ENCODE assay signal across 14 cellular contexts in the genomic region with DNA sequence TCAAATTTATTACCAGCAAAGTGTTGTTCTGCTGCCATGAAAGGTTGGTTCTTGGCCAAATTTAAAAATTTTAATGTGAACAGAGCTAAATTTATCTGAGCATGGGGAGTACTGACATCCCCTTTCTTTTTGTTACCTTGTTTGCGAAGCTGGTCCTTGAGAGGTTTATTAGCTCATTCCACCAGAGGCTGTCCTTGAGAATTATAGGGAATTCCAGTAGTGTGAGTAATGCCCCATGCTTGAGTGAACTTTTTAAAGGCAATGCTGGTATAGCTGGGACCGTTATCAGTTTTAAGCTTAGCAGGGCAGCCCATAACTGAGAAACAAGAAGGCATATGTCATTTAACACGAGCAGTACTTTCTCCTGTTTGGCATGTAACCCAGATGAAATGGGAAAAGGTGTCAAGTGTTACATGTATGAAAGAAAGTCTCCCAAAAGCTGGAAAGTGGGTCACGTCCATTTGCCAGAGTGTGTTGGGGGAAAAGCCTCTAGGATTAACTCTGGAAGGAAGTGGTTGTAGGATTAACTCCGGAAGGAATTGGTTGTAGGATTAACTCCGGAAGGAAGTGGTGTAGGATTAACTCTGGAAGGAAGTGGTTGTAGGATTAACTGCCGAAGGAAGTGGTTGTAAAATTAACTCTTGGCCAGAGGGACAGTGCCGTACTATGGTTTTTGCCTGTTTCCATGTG. TPM values are rescaled to one million over a fixed set of nuclear protein-coding genes. Genes with fewer than 3 reads are reported as not detected.
DNase-seq lines count a peak whose midpoint lies in the region; ATAC-seq and TF ChIP-seq lines count a peak whose summit lies in the region.
"Had no signal": no experiment of that assay in that cellular context is flagged by ENCODE, and none has a peak within 500 bp of the region (broad histone marks: within the 10 kb centered on the region; RNA-seq: fewer than 3 reads in every experiment).

No MANE protein-coding gene starts in this region.

- H3K18ac ChIP-seq in mesendoderm (ENCODE audit: low read length): no peak overlapping the region

- no peak overlapping the region for H3K27ac ChIP-seq in colonic mucosa
- no peak overlapping the region for H3K27ac ChIP-seq in mesendoderm (ENCODE audit: low read depth, low read length)
- H3K27ac ChIP-seq in thyroid gland: no peak overlapping the region

- no CpG with 5 or more reads among the region's 8 CpGs for WGBS in mesendoderm (ENCODE audit: extremely low coverage, insufficient coverage, low lambda C conversion rate)
- 58 to 69% methylated on average over 8 of the region's 8 CpGs for WGBS in thyroid gland, 2 donors

- H4K8ac ChIP-seq in mesendoderm (ENCODE audit: low read depth, low read length): no peak overlapping the region

- no peak overlapping the region for H2BK15ac ChIP-seq in mesendoderm (replicated peaks; ENCODE audit: low read depth)

- no peaks in the 10 kb centered on the region for H3K79me1 ChIP-seq in mesendoderm (ENCODE audit: low read length)

- TF ChIP-seq CTCF in colonic mucosa (IDR thresholded peaks at IDR 0.05) (no peak), thyroid gland (IDR thresholded peaks at IDR 0.05) (no peak)

- no peak overlapping the region for H2BK120ac ChIP-seq in mesendoderm (ENCODE audit: low read depth, low read length)

- no peak overlapping the region for H3K4ac ChIP-seq in mesendoderm (ENCODE audit: low read depth, low read length)

- no peak overlapping the region for H2AK5ac ChIP-seq in mesendoderm (ENCODE audit: low read length)

- H3K9me3 ChIP-seq in colonic mucosa (no peaks in the 10 kb centered on the region), thyroid gland (no peaks in the 10 kb centered on the region)

- H3K36me3 ChIP-seq in colonic mucosa: no peaks in the 10 kb centered on the region
- H3K36me3 ChIP-seq in mesendoderm (ENCODE audit: control insufficient read depth, insufficient read depth, low read length): no peaks in the 10 kb centered on the region
- no peaks in the 10 kb centered on the region for H3K36me3 ChIP-seq in thyroid gland
- H3K36me3 ChIP-seq: MG63 had no signal

- ATAC-seq in HG02884 (IDR thresholded peaks at IDR 0.05; ENCODE audit: unreplicated experiment) (no peak), HG03159 (IDR thresholded peaks at IDR 0.05; ENCODE audit: unreplicated experiment) (no peak)

- no peaks in the 10 kb centered on the region for H3K4me1 ChIP-seq in colonic mucosa
- no peaks in the 10 kb centered on the region for H3K4me1 ChIP-seq in mesendoderm (ENCODE audit: control insufficient read depth, low read depth, low read length)
- peaks cover 8 to 23% of the 10 kb centered on the region in 2 donors for H3K4me1 ChIP-seq in thyroid gland

- no peak overlapping the region for H3K4me2 ChIP-seq in mesendoderm (ENCODE audit: low read length)

- H3K27me3 ChIP-seq in colonic mucosa: no peaks in the 10 kb centered on the region
- no peaks in the 10 kb centered on the region for H3K27me3 ChIP-seq in mesendoderm (ENCODE audit: insufficient read depth, low read length, poor library complexity)
- no peaks in the 10 kb centered on the region for H3K27me3 ChIP-seq in thyroid gland
- H3K27me3 ChIP-seq: MG63 had no signal

- no peak overlapping the region for H3K56ac ChIP-seq in mesendoderm (ENCODE audit: low read length)

- no peak overlapping the region for H4K5ac ChIP-seq in mesendoderm (ENCODE audit: low read length)

- no peak overlapping the region for H2BK5ac ChIP-seq in mesendoderm (ENCODE audit: low read length)

- no peak for TF ChIP-seq POLR2A in thyroid gland (IDR thresholded peaks at IDR 0.05)

- intact Hi-C loops in colonic mucosa (cut with DNase I) (no loop called here), thyroid gland (cut with DNase I) (no loop called here)

- H3K9ac ChIP-seq in colonic mucosa (ENCODE audit: low read depth in 2 of 2, low read length in 2 of 2) (no peak overlapping the region), mesendoderm (ENCODE audit: low read length) (no peak overlapping the region)

- DNase-seq in A172 (ENCODE audit: low spot score) (peak; percentile 43), M059J (ENCODE audit: low read depth) (peak; percentile 54), colonic mucosa (peak; percentile 13), mesendoderm (peak; percentile 30), nucleus accumbens (lab: John Stamatoyannopoulos, UW) (no peak), thyroid gland (no peak)
- DNase-seq: activated T-cell treated with anti-CD3 and anti-CD28 coated beads for 4 hours; amygdala; DMS 273 treated with DMSO at 0.1 percent for 48 hours; effector CD4-positive, alpha-beta T cell; MG63; NCI-H2107 had no signal

- H3K4me3 ChIP-seq in colonic mucosa: no peak overlapping the region
- no peak overlapping the region for H3K4me3 ChIP-seq in mesendoderm (ENCODE audit: low read length)
- H3K4me3 ChIP-seq in thyroid gland (replicated peaks in 1 of 3): no peak overlapping the region

- no peak overlapping the region for H3K23ac ChIP-seq in mesendoderm (ENCODE audit: low read length)

- H3K79me2 ChIP-seq in mesendoderm (ENCODE audit: control insufficient read depth, insufficient read depth, low read length): no peaks in the 10 kb centered on the region

RNA-seq across cellular contexts. Expression of gene AKR1C2, which starts 37.3 kb away (rescaled TPM):
- 50.4 and 186 TPM in 2 replicates for total RNA-seq in A172 (2014; rRNA removed; shearing (Covaris generic))
- 0.49 and 0.86 TPM in 2 replicates for total RNA-seq in M059J (2014; rRNA removed; shearing (Covaris generic))
- total RNA-seq in colonic mucosa: 10 to 100 TPM in 1 of 2 donors, 1 to 10 TPM in 1; 8.5 to 39.9 TPM
- 0.65 TPM for polyA plus RNA-seq in mesendoderm (2013, experiment 1 of 2)
- polyA plus RNA-seq in mesendoderm (2013, experiment 2 of 2): 0.48 TPM
- total RNA-seq in thyroid gland: 10 to 100 TPM; 48.2 to 59.9 (median 53.9) TPM

RNA-seq across cellular contexts. Expression of gene AKR1C3, which starts 53.3 kb away (rescaled TPM):
- 45.3 and 120 TPM in 2 replicates for total RNA-seq in A172 (2014; rRNA removed; shearing (Covaris generic))
- total RNA-seq in M059J (2014; rRNA removed; shearing (Covaris generic)): 6.2 and 9.6 TPM in 2 replicates
- total RNA-seq in colonic mucosa (100 to 1,000 TPM in 1 of 2 donors, 10 to 100 TPM in 1; 75.6 to 257 TPM), thyroid gland (10 to 100 TPM; 42.7 to 73.6 (median 67.4) TPM)
- polyA plus RNA-seq in mesendoderm (2013, experiment 1 of 2): 3.5 TPM
- 3.6 TPM for polyA plus RNA-seq in mesendoderm (2013, experiment 2 of 2)

Comparison
In these comparisons a context has a peak if more than half of its experiments do, and no peak if none do; other contexts are left out.
1. DNase-seq: peak in A172 (single experiment), M059J (single experiment), colonic mucosa (single experiment) and mesendoderm (single experiment); none in nucleus accumbens (0 of 56) and thyroid gland (0 of 2).